ENCODE assay signal across 37 cellular contexts in the genomic region with DNA sequence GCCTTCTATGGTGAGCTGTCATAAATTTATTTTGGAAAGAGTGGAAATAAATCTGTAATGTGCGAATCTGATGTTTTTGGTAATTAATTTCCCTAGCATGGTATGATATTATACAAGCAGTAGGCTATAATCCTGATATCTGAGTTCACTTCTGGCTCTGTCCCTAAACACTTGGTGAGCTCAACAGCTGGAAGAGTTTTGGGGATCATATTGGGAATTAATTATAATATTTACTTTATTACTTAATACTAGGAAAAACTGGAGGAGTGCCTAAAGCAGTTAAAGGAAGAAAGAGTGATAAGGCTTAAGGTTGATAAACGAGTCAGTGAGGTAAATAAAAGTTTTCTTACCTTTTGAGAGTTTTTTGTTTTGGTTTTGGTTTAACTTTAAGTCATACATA. TPM values are rescaled to one million over a fixed set of nuclear protein-coding genes. Genes with fewer than 3 reads are reported as not detected.
DNase-seq lines count a peak whose midpoint lies in the region; ATAC-seq, FAIRE-seq and TF ChIP-seq lines count a peak whose summit lies in the region.
"Had no signal": no experiment of that assay in that cellular context is flagged by ENCODE, and none has a peak within 500 bp of the region (broad histone marks: within the 10 kb centered on the region; RNA-seq: fewer than 3 reads in every experiment).

No MANE protein-coding gene starts in this region.

- DNase-seq in H54 (ENCODE audit: insufficient read length, low spot score), result no peak
- DNase-seq in body of pancreas, result no peak
- no peak for DNase-seq in pancreas
- DNase-seq in OCI-M2 (lab: John Stamatoyannopoulos, UW; ENCODE audit: unreplicated experiment), result no peak
- DNase-seq in glutamatergic neuron, result no peak
- no peak for DNase-seq in activated effector memory CD4-positive, alpha-beta T cell treated with anti-CD3 and anti-CD28 coated beads, Interleukin-2, amount 50 U/mL, for 16 hours
- DNase-seq: 8988T; ACHN; AML-193; BE2C; C1 segment of cervical spinal cord; Caco-2; Calu3; CD4-positive, alpha-beta memory T cell; CD4-positive, alpha-beta T cell; CD4-positive, CD25-positive, alpha-beta regulatory T cell; CD8-positive, alpha-beta memory T cell; CD8-positive, alpha-beta T cell; COR-L47; DMS 273 treated with DMSO at 0.1 percent for 48 hours; DMS153; DMS53; DMS79; DMS79 treated with DMSO at 0.1 percent for 48 hours; DND-41; EL had no signal

- H3K36me3 ChIP-seq in body of pancreas (replicated peaks in 1 of 2; ENCODE audit: insufficient read depth in 1 of 2, low read depth in 2 of 2) (no peaks in the 10 kb centered on the region), pancreas (no peaks in the 10 kb centered on the region)

- no peaks in the 10 kb centered on the region for H3K27me3 Mint-ChIP-seq in glutamatergic neuron (ENCODE audit: unreplicated experiment)
- H3K27me3 Mint-ChIP-seq: B cell; CD4-positive, alpha-beta memory T cell; CD4-positive, alpha-beta T cell; CD4-positive, CD25-positive, alpha-beta regulatory T cell; CD8-positive, alpha-beta memory T cell had no signal

- H3K4me1 Mint-ChIP-seq in glutamatergic neuron (ENCODE audit: low read depth, unreplicated experiment), result no peaks in the 10 kb centered on the region
- H3K4me1 Mint-ChIP-seq: B cell; CD14-positive monocyte; CD8-positive, alpha-beta memory T cell had no signal

- H3K9me3 Mint-ChIP-seq in glutamatergic neuron (ENCODE audit: unreplicated experiment), result no peaks in the 10 kb centered on the region
- H3K9me3 Mint-ChIP-seq: CD14-positive monocyte; CD4-positive, alpha-beta memory T cell; CD4-positive, alpha-beta T cell; CD4-positive, CD25-positive, alpha-beta regulatory T cell; CD8-positive, alpha-beta memory T cell; CD8-positive, alpha-beta T cell had no signal

- peak; percentile 72 for ATAC-seq in body of pancreas
- ATAC-seq in pancreas, result peak; percentile 66 to 75 (median 68)
- no peak for ATAC-seq in GM21619 (IDR thresholded peaks at IDR 0.05; ENCODE audit: unreplicated experiment)
- ATAC-seq: A549; CD8-positive, alpha-beta T cell had no signal

- H3K9me3 ChIP-seq in body of pancreas (no peaks in the 10 kb centered on the region), pancreas (no peaks in the 10 kb centered on the region)
- H3K9me3 ChIP-seq: A549; BE2C; BLaER1; BLaER1 treated with 17β-estradiol and CSF1 and Interleukin-3, amounts not matched to agents 10 nM and 100 nM; Caco-2 had no signal

- FAIRE-seq in H54 (lab: Jason Lieb, UNC) (peak; percentile 91), endometrium (lab: Jason Lieb, UNC) (peak; percentile 4), pancreas (lab: Jason Lieb, UNC) (no peak)
- FAIRE-seq: A204.1, D721Med had no signal

- WGBS in body of pancreas, 2 donors, result 31 to 45% methylated on average over 2 of the region's 2 CpGs
- 37 to 38% methylated on average over 2 of the region's 2 CpGs for WGBS in pancreas, 2 donors

- no peak overlapping the region for H3K4me3 ChIP-seq in body of pancreas
- no peak overlapping the region for H3K4me3 ChIP-seq in pancreas
- H3K4me3 ChIP-seq: A549; BLaER1; BLaER1 treated with 17β-estradiol and CSF1 and Interleukin-3, amounts not matched to agents 10 nM and 100 nM had no signal

- H3K27ac ChIP-seq in body of pancreas, result peak overlapping the region in 1 of 4 donors; percentile 24
- no peak overlapping the region for H3K27ac ChIP-seq in pancreas
- H3K27ac ChIP-seq: 22Rv1; A549; BLaER1; BLaER1 treated with 17β-estradiol and CSF1 and Interleukin-3, amounts not matched to agents 10 nM and 100 nM; C4-2B had no signal

- TF ChIP-seq CTCF in body of pancreas (IDR thresholded peaks at IDR 0.05) (no peak), pancreas (IDR thresholded peaks at IDR 0.05) (no peak), glutamatergic neuron (IDR thresholded peaks at IDR 0.05; ENCODE audit: partially characterized antibody, unreplicated experiment) (no peak)

- H3K36me3 Mint-ChIP-seq in glutamatergic neuron (ENCODE audit: unreplicated experiment), result peaks cover 2% of the 10 kb centered on the region

- TF ChIP-seq POLR2A in H54 (IDR thresholded peaks at IDR 0.05; ENCODE audit: low read depth, low read length), result no peak
- TF ChIP-seq POLR2A in body of pancreas (IDR thresholded peaks at IDR 0.05), result no peak

- no peak overlapping the region for H3K27ac Mint-ChIP-seq in glutamatergic neuron (ENCODE audit: unreplicated experiment)
- H3K27ac Mint-ChIP-seq: B cell; CD14-positive monocyte; CD4-positive, alpha-beta memory T cell; CD4-positive, alpha-beta T cell; CD4-positive, CD25-positive, alpha-beta regulatory T cell; CD8-positive, alpha-beta memory T cell; CD8-positive, alpha-beta T cell had no signal

- intact Hi-C loops in body of pancreas (cut with DNase I), result loop anchor here (10.0 kb wide), 1 partner anchor 102 kb away; no protein-coding TSS in a partner anchor
- intact Hi-C loops in pancreas (cut with DNase I), result loop anchor here in 2 of 3 donors (5.0 kb wide), 2 partner anchors 105 to 115 kb away; no protein-coding TSS in a partner anchor

- H3K4me3 Mint-ChIP-seq in glutamatergic neuron (ENCODE audit: unreplicated experiment), result no peak overlapping the region
- H3K4me3 Mint-ChIP-seq: B cell; CD14-positive monocyte; CD4-positive, alpha-beta memory T cell; CD4-positive, alpha-beta T cell; CD4-positive, CD25-positive, alpha-beta regulatory T cell; CD8-positive, alpha-beta T cell had no signal

- no peaks in the 10 kb centered on the region for H3K27me3 ChIP-seq in body of pancreas
- no peaks in the 10 kb centered on the region for H3K27me3 ChIP-seq in pancreas
- H3K27me3 ChIP-seq: BE2C; BLaER1; BLaER1 treated with 17β-estradiol and CSF1 and Interleukin-3, amounts not matched to agents 10 nM and 100 nM had no signal

- H3K4me1 ChIP-seq in body of pancreas (peaks cover 17% of the 10 kb centered on the region), pancreas (peaks cover 5 to 15% (median 12%) of the 10 kb centered on the region in 3 donors)
- H3K4me1 ChIP-seq: A549; BE2C; BLaER1; BLaER1 treated with 17β-estradiol and CSF1 and Interleukin-3, amounts not matched to agents 10 nM and 100 nM; Caco-2 had no signal

RNA-seq across cellular contexts. Expression of gene CEP78, which starts 26.8 kb away (rescaled TPM):
- total RNA-seq in body of pancreas (1 to 10 TPM; 5.6 to 9.6 TPM), pancreas (1 to 10 TPM; 4.1 to 6.5 (median 5.4) TPM), glutamatergic neuron (ENCODE audit: unreplicated experiment) (29.7 TPM)
- polyA plus RNA-seq in pancreas, result 1 to 10 TPM; 3.3 to 5.2 TPM

RNA-seq across cellular contexts. Expression of gene PSAT1, which starts 34.3 kb away (rescaled TPM):
- total RNA-seq in body of pancreas, result 10 to 100 TPM; 21.8 to 49.3 TPM
- 100 to 1,000 TPM in 1 of 6 donors, 10 to 100 TPM in 5; 16.5 to 189 (median 27.8) TPM for total RNA-seq in pancreas
- polyA plus RNA-seq in pancreas, result 1 to 10 TPM; 9.0 to 9.1 TPM
- 83.3 TPM for total RNA-seq in glutamatergic neuron (ENCODE audit: unreplicated experiment)
